1 cellular context compared by ENCODE assay signal in the genomic region with DNA sequence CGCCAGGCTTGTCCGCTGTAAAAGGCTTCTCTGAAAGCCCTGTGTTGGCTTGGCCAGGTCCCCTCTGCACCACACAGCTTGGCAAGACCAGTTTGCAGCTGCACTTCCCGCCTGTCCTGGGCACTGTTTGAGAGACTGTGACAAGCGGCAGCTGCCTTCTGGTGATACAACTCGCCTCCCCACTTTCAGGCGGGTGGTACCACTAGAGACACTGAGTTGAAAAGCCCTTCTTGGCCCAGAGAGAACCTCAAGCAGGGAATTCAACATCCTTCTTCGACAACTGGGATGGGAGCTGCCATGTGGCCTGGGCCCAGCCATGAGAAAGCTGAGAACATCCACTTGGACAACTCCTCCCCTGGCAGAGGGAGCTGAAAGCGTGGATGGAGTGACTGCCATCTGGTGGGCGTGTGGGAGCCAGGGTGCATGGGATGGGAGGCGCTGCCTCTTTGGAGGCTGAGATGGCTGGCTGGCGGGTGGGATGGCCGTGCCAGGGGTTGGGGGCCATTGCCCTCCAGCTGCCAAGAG.
TF ChIP-seq lines count a peak whose summit lies in the region.

No MANE protein-coding gene starts in this region.

TF ChIP-seq in GM12878, 131 proteins besides CTCF, POLR2A, EP300 and RAD21 (continued from another document):
- TF ChIP-seq, protein P1, sequence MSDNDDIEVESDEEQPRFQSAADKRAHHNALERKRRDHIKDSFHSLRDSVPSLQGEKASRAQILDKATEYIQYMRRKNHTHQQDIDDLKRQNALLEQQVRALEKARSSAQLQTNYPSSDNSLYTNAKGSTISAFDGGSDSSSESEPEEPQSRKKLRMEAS (IDR thresholded peaks at IDR 0.05; ENCODE audit: low read depth, low read length) = no peak
